In the genomic region with DNA sequence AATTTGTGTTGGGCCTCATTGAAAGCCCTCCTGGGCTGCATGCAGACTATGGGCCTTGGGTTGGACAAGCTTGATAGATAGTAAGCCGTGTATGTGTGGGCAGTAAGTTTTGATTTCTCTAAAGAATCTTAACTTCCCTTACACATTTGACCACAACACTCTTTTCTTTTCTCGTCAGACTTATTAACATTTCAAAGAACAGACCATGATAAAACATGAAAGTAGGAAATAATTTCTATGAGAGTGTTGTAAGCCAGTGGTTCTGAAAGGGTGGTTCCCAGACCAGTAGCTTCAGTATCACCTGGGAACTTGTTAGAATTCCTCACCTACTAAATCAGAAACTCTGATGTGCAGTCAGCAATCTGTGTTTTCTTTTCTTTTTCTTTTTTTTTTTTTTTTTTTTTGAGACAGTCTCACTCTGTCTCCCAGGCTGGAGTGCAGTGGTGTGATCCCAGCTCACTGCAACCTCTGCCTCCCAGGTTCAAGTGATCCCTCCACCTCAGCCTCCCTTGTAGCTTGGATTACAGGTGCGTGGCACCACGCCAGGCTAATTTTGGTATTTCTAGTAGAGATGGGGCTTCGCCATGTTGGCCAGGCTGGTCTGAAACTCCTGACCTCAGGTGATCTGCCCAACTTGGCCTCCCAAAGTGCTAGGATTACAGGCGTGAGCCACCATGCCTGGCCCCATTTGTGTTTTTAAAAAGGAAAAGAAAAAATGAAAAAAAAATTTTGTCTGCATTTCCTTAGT, we compare ENCODE assay signal across 13 cellular contexts. TPM values are rescaled to one million over a fixed set of nuclear protein-coding genes. Genes with fewer than 3 reads are reported as not detected.
DNase-seq lines count a peak whose midpoint lies in the region; ATAC-seq and TF ChIP-seq lines count a peak whose summit lies in the region.
"Had no signal": no experiment of that assay in that cellular context is flagged by ENCODE, and none has a peak within 500 bp of the region (broad histone marks: within the 10 kb centered on the region; RNA-seq: fewer than 3 reads in every experiment).

No MANE protein-coding gene starts in this region.

- H3K36me3 ChIP-seq in transverse colon = no peaks in the 10 kb centered on the region
- no peaks in the 10 kb centered on the region for H3K36me3 ChIP-seq in tibial artery

- H3K4me3 Mint-ChIP-seq in activated CD8-positive, alpha-beta T cell treated with anti-CD3 and anti-CD28 coated beads, Interleukin-2, amount 10 ng/mL, durations not matched to agents 7 days and 5 days = no peak overlapping the region

- no peak for TF ChIP-seq EP300 in transverse colon (IDR thresholded peaks at IDR 0.05; ENCODE audit: low read depth)

- no peak overlapping the region for H3K27ac Mint-ChIP-seq in activated CD8-positive, alpha-beta T cell treated with anti-CD3 and anti-CD28 coated beads, Interleukin-2, amount 10 ng/mL, durations not matched to agents 7 days and 5 days

- H3K4me1 ChIP-seq in transverse colon (no peaks in the 10 kb centered on the region), tibial artery (no peaks in the 10 kb centered on the region)

- H3K9me3 ChIP-seq in transverse colon (no peaks in the 10 kb centered on the region), tibial artery (no peaks in the 10 kb centered on the region)

- POLR2A ChIA-PET in activated CD8-positive, alpha-beta T cell treated with anti-CD3 and anti-CD28 coated beads, Interleukin-2, amount 10 ng/mL, durations not matched to agents 7 days and 5 days (lab: Charles Lee) = interaction anchor here (0.9 to 1.0 kb wide), 2 partner anchors 34 to 45 kb away, joined by 3 read pairs; a partner anchor contains a TSS

- H3K4me3 ChIP-seq in transverse colon (no peak overlapping the region), tibial artery (no peak overlapping the region)
- H3K4me3 ChIP-seq: skin epidermis had no signal

- CTCF ChIA-PET in activated CD8-positive, alpha-beta T cell treated with anti-CD3 and anti-CD28 coated beads, Interleukin-2, amount 10 ng/mL, durations not matched to agents 7 days and 5 days (lab: Charles Lee) = interaction anchor here (0.6 to 2.4 kb wide), 7 partner anchors 10 to 1859 kb away, joined by 3 to 8 read pairs (median 3); a partner anchor contains a TSS

- peaks cover 2% of the 10 kb centered on the region for H3K36me3 Mint-ChIP-seq in activated CD8-positive, alpha-beta T cell treated with anti-CD3 and anti-CD28 coated beads, Interleukin-2, amount 10 ng/mL, durations not matched to agents 7 days and 5 days (ENCODE audit: low read depth)

- DNase-seq in activated CD8-positive, alpha-beta T cell treated with anti-CD3 and anti-CD28 coated beads, Interleukin-2, amount 10 ng/mL, durations not matched to agents 7 days and 5 days = no peak
- no peak for DNase-seq in NCI-H2029 treated with DMSO at 0.1 percent for 48 hours (lab: John Stamatoyannopoulos, UW)
- no peak for DNase-seq in transverse colon
- no peak for DNase-seq in RKO (ENCODE audit: low spot score)
- no peak for DNase-seq in tibial artery
- DNase-seq: cerebellar nuclear complex, NCI-H1092, SHP77 had no signal

- WGBS in transverse colon (ENCODE audit: low coverage in 1 of 2), 2 donors = 79 to 90% methylated on average over 3 to 6 of the region's 6 CpGs

- no peaks in the 10 kb centered on the region for H3K9me3 Mint-ChIP-seq in activated CD8-positive, alpha-beta T cell treated with anti-CD3 and anti-CD28 coated beads, Interleukin-2, amount 10 ng/mL, durations not matched to agents 7 days and 5 days (ENCODE audit: insufficient read depth)

- ATAC-seq in GM18519 (IDR thresholded peaks at IDR 0.05; ENCODE audit: low FRiP score, unreplicated experiment) (peak; percentile 66), GM19463 (IDR thresholded peaks at IDR 0.05; ENCODE audit: unreplicated experiment) (peak; percentile 61), HG03025 (IDR thresholded peaks at IDR 0.05; ENCODE audit: low FRiP score, unreplicated experiment) (peak; percentile 78)
- ATAC-seq in activated CD8-positive, alpha-beta T cell treated with anti-CD3 and anti-CD28 coated beads, Interleukin-2, amount 10 ng/mL, durations not matched to agents 7 days and 5 days = peak; percentile 24
- ATAC-seq: HCT116 had no signal

- intact Hi-C loops in transverse colon (cut with DNase I; ENCODE audit: low total_unique reads) (no loop called here), tibial artery (cut with DNase I; ENCODE audit: low total_unique reads) (no loop called here)

- in situ Hi-C loops in transverse colon (cut with MboI; ENCODE audit: low pct_ligation_motif_present in 1 of 4, low pct_unique_long_range_greater_than_20kb in 1 of 4, low sequenced_read_pairs in 3 of 4) = loop anchor here in 3 of 4 donors (25.0 kb wide), 2 partner anchors 273 to 573 kb away; a partner anchor contains a TSS

- H3K4me1 Mint-ChIP-seq in activated CD8-positive, alpha-beta T cell treated with anti-CD3 and anti-CD28 coated beads, Interleukin-2, amount 10 ng/mL, durations not matched to agents 7 days and 5 days (ENCODE audit: low read depth) = peaks cover 37% of the 10 kb centered on the region

- TF ChIP-seq CTCF in transverse colon (IDR thresholded peaks at IDR 0.05) (no peak), tibial artery (IDR thresholded peaks at IDR 0.05) (no peak)

- TF ChIP-seq POLR2A in transverse colon (IDR thresholded peaks at IDR 0.05) = no peak

- H3K27ac ChIP-seq in transverse colon = no peak overlapping the region
- no peak overlapping the region for H3K27ac ChIP-seq in tibial artery
- H3K27ac ChIP-seq: skin epidermis had no signal

- no peaks in the 10 kb centered on the region for H3K27me3 ChIP-seq in transverse colon
- no peaks in the 10 kb centered on the region for H3K27me3 ChIP-seq in tibial artery

- H3K27me3 Mint-ChIP-seq in activated CD8-positive, alpha-beta T cell treated with anti-CD3 and anti-CD28 coated beads, Interleukin-2, amount 10 ng/mL, durations not matched to agents 7 days and 5 days (ENCODE audit: low read depth) = no peaks in the 10 kb centered on the region

RNA-seq across cellular contexts. Expression of a gene that starts 20.0 kb away (rescaled TPM):
- total RNA-seq in activated CD8-positive, alpha-beta T cell treated with anti-CD3 and anti-CD28 coated beads, Interleukin-2, amount 10 ng/mL, durations not matched to agents 7 days and 5 days = 1 to 10 TPM; 7.7 to 8.0 TPM
- total RNA-seq in transverse colon = 10 to 100 TPM; 12.7 to 52.0 (median 27.8) TPM

RNA-seq across cellular contexts. Expression of a gene that starts 44.8 kb away (rescaled TPM):
- 10 to 100 TPM; 18.2 to 21.5 TPM for total RNA-seq in activated CD8-positive, alpha-beta T cell treated with anti-CD3 and anti-CD28 coated beads, Interleukin-2, amount 10 ng/mL, durations not matched to agents 7 days and 5 days
- 10 to 100 TPM; 27.5 to 92.0 (median 57.5) TPM for total RNA-seq in transverse colon

Comparison
In these comparisons a context has a peak if more than half of its experiments do, and no peak if none do; other contexts are left out.
1. ATAC-seq: peak in every context shown above with its lines; median percentile 78 in HG03025; 66 in GM18519; 61 in GM19463; 24 in activated CD8-positive, alpha-beta T cell treated with anti-CD3 and anti-CD28 coated beads, Interleukin-2, amount 10 ng/mL, durations not matched to agents 7 days and 5 days.